Comparison of ENCODE assay signal across 19 cellular contexts in genomic region chr15:95825198-95825597, GRCh38.
"Had no signal": no experiment of that assay in that cellular context is flagged by ENCODE, and none has a peak within 500 bp of the region (broad histone marks: within the 10 kb centered on the region; RNA-seq: fewer than 3 reads in every experiment).

No MANE protein-coding gene starts in this region.

- H3K4me3 ChIP-seq: colonic mucosa, esophagus muscularis mucosa, gastrocnemius medialis, sigmoid colon, transverse colon had no signal

- H3K9me3 ChIP-seq: colonic mucosa, esophagus muscularis mucosa, gastrocnemius medialis, sigmoid colon, transverse colon had no signal

- H3K27me3 ChIP-seq: brain microvascular endothelial cell, colonic mucosa, esophagus muscularis mucosa, gastrocnemius medialis, sigmoid colon, transverse colon had no signal

- H3K36me3 ChIP-seq: brain microvascular endothelial cell, colonic mucosa, esophagus muscularis mucosa, gastrocnemius medialis, sigmoid colon, transverse colon had no signal

- H3K4me1 ChIP-seq: colonic mucosa, esophagus muscularis mucosa, sigmoid colon, transverse colon had no signal

- H3K27ac ChIP-seq: brain microvascular endothelial cell, colonic mucosa, esophagus muscularis mucosa, gastrocnemius medialis, sigmoid colon, transverse colon, VCaP had no signal

- DNase-seq: activated CD4-positive, alpha-beta T cell treated with anti-CD3 and anti-CD28 coated beads, Interleukin-2, amount 10 ng/mL, durations not matched to agents 7 days and 5 days; activated CD4-positive, CD25-positive, alpha-beta regulatory T cell treated with anti-CD3 and anti-CD28 coated beads, Interleukin-2, amount 50 U/mL, for 72 hours; activated CD8-positive, alpha-beta T cell treated with anti-CD3 and anti-CD28 coated beads, Interleukin-2, amount 10 ng/mL, durations not matched to agents 7 days and 5 days; activated gamma-delta T cell treated with Interleukin-2 at 50 U/mL for 16 hours; activated T-cell treated with anti-CD3 and anti-CD28 coated beads, Interleukin-2, amount 50 U/mL, for 1 hour; aorta; brain microvascular endothelial cell; central memory CD4-positive, alpha-beta T cell; colonic mucosa; gastrocnemius medialis; hypothalamus; occipital lobe; sigmoid colon; stimulated activated CD4-positive, alpha-beta T cell treated with anti-CD3 and anti-CD28 coated beads, Interleukin-2, amount 100 ng/mL, for 48 hours; stimulated activated CD8-positive, alpha-beta memory T cell treated with anti-CD3 and anti-CD28 coated beads, Interleukin-4, amount 100 ng/mL, for 48 hours; stimulated activated naive B cell treated with anti-CD40 and anti-IgM and Interleukin-4, amounts not matched to agents 10 μg/mL and 1 μg/mL and 100 μg/mL, for 72 hours; transverse colon had no signal
